ENCODE assay signal across 8 cellular contexts in the genomic region with DNA sequence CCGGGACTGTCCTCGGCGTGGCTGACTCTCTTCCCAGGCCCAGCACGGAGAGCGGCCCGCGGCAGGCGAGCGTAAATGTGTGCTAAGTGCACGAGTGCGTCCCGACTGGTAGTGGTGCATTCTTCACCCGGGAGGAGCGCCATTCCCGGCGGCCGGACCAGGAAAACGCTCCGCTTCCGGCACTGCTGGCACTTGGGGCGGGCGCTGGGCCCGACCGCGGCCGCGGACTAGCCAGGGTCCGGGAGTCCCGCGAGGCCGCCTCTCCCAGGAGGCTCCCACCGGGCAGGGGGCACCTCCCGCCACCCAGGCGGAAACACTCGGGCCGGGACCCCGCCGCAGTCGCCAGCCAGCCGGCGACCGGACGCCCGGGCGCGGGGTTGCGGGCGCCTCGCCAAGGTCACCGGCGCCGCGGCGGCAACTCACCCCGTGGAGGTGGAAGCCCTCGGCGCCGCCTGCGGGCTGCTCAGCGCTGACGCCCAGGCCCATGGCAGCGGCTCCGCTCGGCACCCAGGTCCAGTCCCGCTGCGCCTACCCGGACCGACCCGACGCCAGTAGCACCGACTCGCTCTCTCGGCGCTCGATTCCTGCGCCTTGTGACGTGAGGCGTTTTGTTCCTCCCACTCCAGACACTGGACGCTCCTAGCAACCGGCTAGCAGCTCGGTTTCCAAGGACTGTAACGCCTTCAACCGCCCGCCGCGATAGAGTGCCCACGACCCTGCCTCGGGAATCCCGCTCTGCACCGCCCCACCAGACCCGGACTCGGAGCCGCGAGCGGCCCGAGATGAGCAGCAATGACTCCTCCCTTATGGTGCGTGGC. TPM values are rescaled to one million over a fixed set of nuclear protein-coding genes. Genes with fewer than 3 reads are reported as not detected.
A peak's percentile ranks its signal among the peaks of the same experiment; 100 is the strongest.
DNase-seq lines count a peak whose midpoint lies in the region; ATAC-seq and TF ChIP-seq lines count a peak whose summit lies in the region.

A gene (minus strand): TSS at position 572 of the 818 bp plus-strand sequence. CDS start 86 bp downstream, at position 486.
A gene with protein sequence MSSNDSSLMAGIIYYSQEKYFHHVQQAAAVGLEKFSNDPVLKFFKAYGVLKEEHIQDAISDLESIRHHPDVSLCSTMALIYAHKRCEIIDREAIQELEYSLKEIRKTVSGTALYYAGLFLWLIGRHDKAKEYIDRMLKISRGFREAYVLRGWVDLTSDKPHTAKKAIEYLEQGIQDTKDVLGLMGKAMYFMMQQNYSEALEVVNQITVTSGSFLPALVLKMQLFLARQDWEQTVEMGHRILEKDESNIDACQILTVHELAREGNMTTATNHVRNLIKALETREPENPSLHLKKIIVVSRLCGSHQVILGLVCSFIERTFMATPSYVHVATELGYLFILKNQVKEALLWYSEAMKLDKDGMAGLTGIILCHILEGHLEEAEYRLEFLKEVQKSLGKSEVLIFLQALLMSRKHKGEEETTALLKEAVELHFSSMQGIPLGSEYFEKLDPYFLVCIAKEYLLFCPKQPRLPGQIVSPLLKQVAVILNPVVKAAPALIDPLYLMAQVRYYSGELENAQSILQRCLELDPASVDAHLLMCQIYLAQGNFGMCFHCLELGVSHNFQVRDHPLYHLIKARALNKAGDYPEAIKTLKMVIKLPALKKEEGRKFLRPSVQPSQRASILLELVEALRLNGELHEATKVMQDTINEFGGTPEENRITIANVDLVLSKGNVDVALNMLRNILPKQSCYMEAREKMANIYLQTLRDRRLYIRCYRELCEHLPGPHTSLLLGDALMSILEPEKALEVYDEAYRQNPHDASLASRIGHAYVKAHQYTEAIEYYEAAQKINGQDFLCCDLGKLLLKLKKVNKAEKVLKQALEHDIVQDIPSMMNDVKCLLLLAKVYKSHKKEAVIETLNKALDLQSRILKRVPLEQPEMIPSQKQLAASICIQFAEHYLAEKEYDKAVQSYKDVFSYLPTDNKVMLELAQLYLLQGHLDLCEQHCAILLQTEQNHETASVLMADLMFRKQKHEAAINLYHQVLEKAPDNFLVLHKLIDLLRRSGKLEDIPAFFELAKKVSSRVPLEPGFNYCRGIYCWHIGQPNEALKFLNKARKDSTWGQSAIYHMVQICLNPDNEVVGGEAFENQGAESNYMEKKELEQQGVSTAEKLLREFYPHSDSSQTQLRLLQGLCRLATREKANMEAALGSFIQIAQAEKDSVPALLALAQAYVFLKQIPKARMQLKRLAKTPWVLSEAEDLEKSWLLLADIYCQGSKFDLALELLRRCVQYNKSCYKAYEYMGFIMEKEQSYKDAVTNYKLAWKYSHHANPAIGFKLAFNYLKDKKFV (N-terminal part only) (plus strand): TSS at position 625 of the 818 bp plus-strand sequence. CDS start 158 bp downstream, at position 783.

- H3K4me2 ChIP-seq in OCI-LY1 (ENCODE audit: low read length) = peak within 1 kb of the TSS; percentile 83

- H3K27ac ChIP-seq in OCI-LY1 (ENCODE audit: low read depth, low read length, poor library complexity, severe bottlenecking) (peak within 1 kb of the TSS; percentile 76), muscle layer of colon (ENCODE audit: low read depth, low read length) (peak within 1 kb of the TSS; percentile 87)

- H3K36me3 Mint-ChIP-seq in activated T-cell treated with anti-CD3 and anti-CD28 coated beads, Interleukin-2, amount 50 U/mL, for 24 hours (ENCODE audit: low read depth) = peaks cover 8% of the 10 kb centered on the region

- no peaks in the 10 kb centered on the region for H3K79me2 ChIP-seq in OCI-LY1 (ENCODE audit: insufficient read depth, low read length)

- H4K20me1 ChIP-seq in OCI-LY1 (ENCODE audit: insufficient read depth, low read length) = no peaks in the 10 kb centered on the region

- H3K9me3 ChIP-seq in OCI-LY1 (ENCODE audit: low read length) (no peaks in the 10 kb centered on the region), muscle layer of colon (ENCODE audit: low read length) (no peaks in the 10 kb centered on the region)

- ATAC-seq in GM19455 (IDR thresholded peaks at IDR 0.05; ENCODE audit: unreplicated experiment) = peak; percentile 74
- peak; percentile 84 for ATAC-seq in esophagus mucosa

- H3K9ac ChIP-seq in OCI-LY1 (ENCODE audit: low read length) (peak within 1 kb of the TSS; percentile 75), muscle layer of colon (ENCODE audit: low read length) (peak within 1 kb of the TSS; percentile 54)

- peak within 1 kb of the TSS; percentile 93 for H3K4me3 Mint-ChIP-seq in activated T-cell treated with anti-CD3 and anti-CD28 coated beads, Interleukin-2, amount 50 U/mL, for 24 hours

- DNase-seq in COR-L47 (lab: John Stamatoyannopoulos, UW) (peak; percentile 61), HT1080 (ENCODE audit: low read depth) (peak; percentile 79)
- DNase-seq in activated T-cell treated with anti-CD3 and anti-CD28 coated beads, Interleukin-2, amount 50 U/mL, for 24 hours = peak; percentile 81
- DNase-seq in stimulated activated CD8-positive, alpha-beta memory T cell treated with anti-CD3 and anti-CD28 coated beads, Interleukin-7, amount 100 ng/mL, for 48 hours (ENCODE audit: extremely low read depth in 1 of 2, low read depth in 1 of 2) = peak; percentile 43 to 55

- peak within 1 kb of the TSS; percentile 77 for H3K4me3 ChIP-seq in OCI-LY1 (ENCODE audit: low read depth, low read length, poor library complexity, severe bottlenecking)
- peak within 1 kb of the TSS; percentile 89 to 93 for H3K4me3 ChIP-seq in muscle layer of colon (ENCODE audit: low read depth in 1 of 2, low read length in 2 of 2)

- no peaks in the 10 kb centered on the region for H3F3A ChIP-seq in OCI-LY1 (ENCODE audit: insufficient read depth, low read length)

- no peaks in the 10 kb centered on the region for H3K27me3 Mint-ChIP-seq in activated T-cell treated with anti-CD3 and anti-CD28 coated beads, Interleukin-2, amount 50 U/mL, for 24 hours

- H3K4me1 Mint-ChIP-seq in activated T-cell treated with anti-CD3 and anti-CD28 coated beads, Interleukin-2, amount 50 U/mL, for 24 hours (ENCODE audit: low read depth) = peaks cover 54% of the 10 kb centered on the region

- H3K4me1 ChIP-seq in OCI-LY1 (ENCODE audit: insufficient read depth, low read length, severe bottlenecking) = peaks cover 33% of the 10 kb centered on the region
- H3K4me1 ChIP-seq in muscle layer of colon (ENCODE audit: insufficient read depth, low read length) = peaks cover 34% of the 10 kb centered on the region

- no peaks in the 10 kb centered on the region for H3K36me3 ChIP-seq in OCI-LY1 (ENCODE audit: insufficient read depth, low read length)
- no peaks in the 10 kb centered on the region for H3K36me3 ChIP-seq in muscle layer of colon (ENCODE audit: insufficient read depth, low read length)

- H3K9me3 Mint-ChIP-seq in activated T-cell treated with anti-CD3 and anti-CD28 coated beads, Interleukin-2, amount 50 U/mL, for 24 hours = no peaks in the 10 kb centered on the region

- H3K27ac Mint-ChIP-seq in activated T-cell treated with anti-CD3 and anti-CD28 coated beads, Interleukin-2, amount 50 U/mL, for 24 hours = peak within 1 kb of the TSS; percentile 85

- H3K9me2 ChIP-seq in OCI-LY1 (ENCODE audit: low read depth, low read length) = no peaks in the 10 kb centered on the region

- peak within 1 kb of the TSS; percentile 35; the same call in 1 of the 2 replicates for H2AFZ ChIP-seq in OCI-LY1 (ENCODE audit: low read length)

- no peak for TF ChIP-seq CTCF in OCI-LY1 (IDR thresholded peaks at IDR 0.05; ENCODE audit: low read length)

- H3K27me3 ChIP-seq in OCI-LY1 (ENCODE audit: insufficient read depth, low read length) (no peaks in the 10 kb centered on the region), muscle layer of colon (ENCODE audit: control insufficient read depth in 1 of 2, insufficient read depth in 2 of 2, low read length in 2 of 2) (no peaks in the 10 kb centered on the region)

RNA-seq across cellular contexts. Expression of the first gene that starts in this region (rescaled TPM):
- total RNA-seq in HT1080 (2014; rRNA removed; shearing (Covaris generic)) = 32.6 and 42.5 TPM in 2 replicates
- polyA plus RNA-seq in HT1080 (2015; cell fraction: cytosol; rRNA removed) = 21.1 and 25.3 TPM in 2 replicates
- 89.5 and 98.7 TPM in 2 replicates for polyA plus RNA-seq in HT1080 (2015; cell fraction: nucleus; rRNA removed)
- total RNA-seq in esophagus mucosa = 23.5 TPM

RNA-seq across cellular contexts. Expression of the second gene that starts in this region (rescaled TPM):
- 0.07 and 0.69 TPM in 2 replicates for total RNA-seq in HT1080 (2014; rRNA removed; shearing (Covaris generic))
- polyA plus RNA-seq in HT1080 (2015; cell fraction: cytosol; rRNA removed) = 0.36 and 0.76 TPM in 2 replicates
- 6.6 and 7.5 TPM in 2 replicates for polyA plus RNA-seq in HT1080 (2015; cell fraction: nucleus; rRNA removed)
- total RNA-seq in esophagus mucosa = 2.3 TPM

Comparison
In these comparisons a context has a peak if more than half of its experiments do, and no peak if none do; other contexts are left out.
1. Peak in every context shown above with its lines: DNase-seq, ATAC-seq, H3K4me3 ChIP-seq and H3K27ac ChIP-seq.